In the genomic region with DNA sequence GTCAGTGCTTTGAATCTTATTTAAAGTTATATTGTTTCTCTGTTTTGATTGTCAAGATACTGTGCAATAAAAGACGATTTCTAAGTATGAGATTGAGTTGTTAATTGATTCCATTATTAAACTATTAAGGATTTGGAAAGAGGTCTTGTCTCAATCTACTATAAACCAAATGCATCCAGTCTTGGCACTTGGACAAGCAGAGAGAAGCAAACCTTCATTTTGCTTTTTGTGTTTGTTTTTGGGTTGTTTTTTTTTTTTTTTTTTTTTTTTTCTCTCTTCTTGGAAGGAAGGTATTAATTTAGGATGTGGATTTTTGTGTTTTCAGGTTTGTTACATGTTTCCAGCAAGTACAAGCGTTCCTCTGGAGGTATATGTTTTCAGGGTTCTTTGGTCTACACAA, we compare ENCODE assay signal across 8 cellular contexts. TPM values are rescaled to one million over a fixed set of nuclear protein-coding genes. Genes with fewer than 3 reads are reported as not detected.
DNase-seq lines count a peak whose midpoint lies in the region; ATAC-seq and TF ChIP-seq lines count a peak whose summit lies in the region.
"Had no signal": no experiment of that assay in that cellular context is flagged by ENCODE, and none has a peak within 500 bp of the region (broad histone marks: within the 10 kb centered on the region; RNA-seq: fewer than 3 reads in every experiment).

No MANE protein-coding gene starts in this region.

- H3K4me3 ChIP-seq in GM23338 (peak overlapping the region; percentile 84), foreskin fibroblast (ENCODE audit: low read depth in 1 of 2, low read length in 2 of 2) (peak overlapping the region; percentile 75 to 88), spleen (peak overlapping the region in 6 of 8 donors; percentile 63 to 86 (median 77))

- H2AFZ ChIP-seq in GM23338, result no peak overlapping the region

- 76 to 85% (median 80%) methylated on average over 2 of the region's 2 CpGs for WGBS in spleen, 5 donors

- H3K79me2 ChIP-seq in GM23338 (replicated peaks; ENCODE audit: insufficient read depth), result no peaks in the 10 kb centered on the region

- CTCF ChIA-PET in activated B cell treated with CpG ODN at 0.5 μM for 24 hours (lab: Charles Lee), result interaction anchor here (1.0 to 8.2 kb wide), 5 partner anchors 9 to 283 kb away, joined by 3 to 86 read pairs (median 5); no protein-coding TSS in a partner anchor

- H3K9me3 ChIP-seq in spleen, result no peaks in the 10 kb centered on the region

- TF ChIP-seq CTCF in GM23338 (conservative IDR thresholded peaks at IDR 0.05; ENCODE audit: low read depth in 2 of 2) (no peak), activated B cell treated with CpG ODN at 0.5 μM for 24 hours (IDR thresholded peaks at IDR 0.05) (no peak), foreskin fibroblast (IDR thresholded peaks at IDR 0.05; ENCODE audit: low read depth, low read length) (no peak), spleen (IDR thresholded peaks at IDR 0.05 in 8 of 11, conservative IDR thresholded peaks at IDR 0.05 in 3 of 11) (no peak)

- H3K4me3 Mint-ChIP-seq in GM23338, result peak overlapping the region; percentile 73; the same call in 2 of the 3 replicates
- peak overlapping the region; percentile 92 for H3K4me3 Mint-ChIP-seq in activated B cell treated with CpG ODN at 0.5 μM for 24 hours

- H3K4me1 Mint-ChIP-seq in GM23338 (peaks cover 15% of the 10 kb centered on the region), activated B cell treated with CpG ODN at 0.5 μM for 24 hours (peaks cover 58% of the 10 kb centered on the region)

- no peak overlapping the region for H3K27ac ChIP-seq in GM23338 (ENCODE audit: low read depth)
- peak overlapping the region in 1 of 8 donors; percentile 27 for H3K27ac ChIP-seq in spleen

- DNase-seq in GM23338 (ENCODE audit: low spot score) (no peak), activated B cell treated with CpG ODN at 0.5 μM for 24 hours (no peak), foreskin fibroblast (no peak), spleen (no peak), NCI-H1092 (lab: John Stamatoyannopoulos, UW) (no peak), globus pallidus (ENCODE audit: low spot score) (no peak)
- DNase-seq: SW 1271 had no signal

- H3K36me3 Mint-ChIP-seq in GM23338 (ENCODE audit: low read depth), result peaks cover 2% of the 10 kb centered on the region; the same call in 1 of the 3 replicates
- peaks cover 8% of the 10 kb centered on the region for H3K36me3 Mint-ChIP-seq in activated B cell treated with CpG ODN at 0.5 μM for 24 hours (ENCODE audit: low read depth)

- peaks cover 65% of the 10 kb centered on the region for H3K27me3 ChIP-seq in GM23338 (ENCODE audit: insufficient read depth)
- peaks cover 0 to 11% (median 0%) of the 10 kb centered on the region in 7 donors for H3K27me3 ChIP-seq in spleen (replicated peaks in 1 of 7)

- TF ChIP-seq POLR2A in spleen (IDR thresholded peaks at IDR 0.05), result no peak

- H3K4me1 ChIP-seq in GM23338 (ENCODE audit: insufficient read depth), result peaks cover 13% of the 10 kb centered on the region
- peaks cover 13 to 61% (median 42%) of the 10 kb centered on the region in 6 donors for H3K4me1 ChIP-seq in spleen

- ATAC-seq in GM23338, result no peak
- no peak for ATAC-seq in activated B cell treated with CpG ODN at 0.5 μM for 24 hours (ENCODE audit: low read depth)
- ATAC-seq in HG03025 (IDR thresholded peaks at IDR 0.05; ENCODE audit: low FRiP score, unreplicated experiment), result no peak

- no peaks in the 10 kb centered on the region for H3K9me2 ChIP-seq in GM23338 (ENCODE audit: insufficient read depth)

- H3K36me3 ChIP-seq in GM23338 (ENCODE audit: insufficient read depth) (no peaks in the 10 kb centered on the region), spleen (peaks cover 0 to 7% (median 0%) of the 10 kb centered on the region in 6 donors)

- peaks cover 51% of the 10 kb centered on the region for H3K27me3 Mint-ChIP-seq in GM23338 (ENCODE audit: insufficient read depth, low read depth, poor library complexity)
- peaks cover 2% of the 10 kb centered on the region for H3K27me3 Mint-ChIP-seq in activated B cell treated with CpG ODN at 0.5 μM for 24 hours

- intact Hi-C loops in activated B cell treated with CpG ODN at 0.5 μM for 24 hours (cut with micrococcal nuclease), result loop anchor here (2.0 kb wide), 1 partner anchor 14 kb away; no protein-coding TSS in a partner anchor
- intact Hi-C loops in spleen (cut with DNase I; ENCODE audit: low total_unique reads), result no loop called here

- peak overlapping the region; percentile 93 for H3K4me2 ChIP-seq in GM23338

- 0 out of 2 replicates have a peak, but pooled peaks cover 2% of the 10 kb centered on the region for H3F3A ChIP-seq in GM23338 (replicated peaks; ENCODE audit: low read depth)

- no peaks in the 10 kb centered on the region; the same call in 2 of the 3 replicates for H3K9me3 Mint-ChIP-seq in GM23338
- no peaks in the 10 kb centered on the region for H3K9me3 Mint-ChIP-seq in activated B cell treated with CpG ODN at 0.5 μM for 24 hours

- no peaks in the 10 kb centered on the region for H4K20me1 ChIP-seq in GM23338 (replicated peaks; ENCODE audit: insufficient read depth)

- H3K27ac Mint-ChIP-seq in GM23338, result no peak overlapping the region
- peak overlapping the region; percentile 83 for H3K27ac Mint-ChIP-seq in activated B cell treated with CpG ODN at 0.5 μM for 24 hours

- POLR2A ChIA-PET in activated B cell treated with CpG ODN at 0.5 μM for 24 hours (lab: Charles Lee), result interaction anchor here (0.8 to 6.7 kb wide), 13 partner anchors 8 to 283 kb away, joined by 3 to 211 read pairs (median 8); no protein-coding TSS in a partner anchor

TF ChIP-seq in GM23338, 12 proteins besides CTCF, POLR2A, EP300 and RAD21 (continues in another document):
- no peak for TF ChIP-seq ZNF331 (CRISPR knock-in tag; IDR thresholded peaks at IDR 0.05; ENCODE audit: low read depth)
- TF ChIP-seq, protein P1, sequence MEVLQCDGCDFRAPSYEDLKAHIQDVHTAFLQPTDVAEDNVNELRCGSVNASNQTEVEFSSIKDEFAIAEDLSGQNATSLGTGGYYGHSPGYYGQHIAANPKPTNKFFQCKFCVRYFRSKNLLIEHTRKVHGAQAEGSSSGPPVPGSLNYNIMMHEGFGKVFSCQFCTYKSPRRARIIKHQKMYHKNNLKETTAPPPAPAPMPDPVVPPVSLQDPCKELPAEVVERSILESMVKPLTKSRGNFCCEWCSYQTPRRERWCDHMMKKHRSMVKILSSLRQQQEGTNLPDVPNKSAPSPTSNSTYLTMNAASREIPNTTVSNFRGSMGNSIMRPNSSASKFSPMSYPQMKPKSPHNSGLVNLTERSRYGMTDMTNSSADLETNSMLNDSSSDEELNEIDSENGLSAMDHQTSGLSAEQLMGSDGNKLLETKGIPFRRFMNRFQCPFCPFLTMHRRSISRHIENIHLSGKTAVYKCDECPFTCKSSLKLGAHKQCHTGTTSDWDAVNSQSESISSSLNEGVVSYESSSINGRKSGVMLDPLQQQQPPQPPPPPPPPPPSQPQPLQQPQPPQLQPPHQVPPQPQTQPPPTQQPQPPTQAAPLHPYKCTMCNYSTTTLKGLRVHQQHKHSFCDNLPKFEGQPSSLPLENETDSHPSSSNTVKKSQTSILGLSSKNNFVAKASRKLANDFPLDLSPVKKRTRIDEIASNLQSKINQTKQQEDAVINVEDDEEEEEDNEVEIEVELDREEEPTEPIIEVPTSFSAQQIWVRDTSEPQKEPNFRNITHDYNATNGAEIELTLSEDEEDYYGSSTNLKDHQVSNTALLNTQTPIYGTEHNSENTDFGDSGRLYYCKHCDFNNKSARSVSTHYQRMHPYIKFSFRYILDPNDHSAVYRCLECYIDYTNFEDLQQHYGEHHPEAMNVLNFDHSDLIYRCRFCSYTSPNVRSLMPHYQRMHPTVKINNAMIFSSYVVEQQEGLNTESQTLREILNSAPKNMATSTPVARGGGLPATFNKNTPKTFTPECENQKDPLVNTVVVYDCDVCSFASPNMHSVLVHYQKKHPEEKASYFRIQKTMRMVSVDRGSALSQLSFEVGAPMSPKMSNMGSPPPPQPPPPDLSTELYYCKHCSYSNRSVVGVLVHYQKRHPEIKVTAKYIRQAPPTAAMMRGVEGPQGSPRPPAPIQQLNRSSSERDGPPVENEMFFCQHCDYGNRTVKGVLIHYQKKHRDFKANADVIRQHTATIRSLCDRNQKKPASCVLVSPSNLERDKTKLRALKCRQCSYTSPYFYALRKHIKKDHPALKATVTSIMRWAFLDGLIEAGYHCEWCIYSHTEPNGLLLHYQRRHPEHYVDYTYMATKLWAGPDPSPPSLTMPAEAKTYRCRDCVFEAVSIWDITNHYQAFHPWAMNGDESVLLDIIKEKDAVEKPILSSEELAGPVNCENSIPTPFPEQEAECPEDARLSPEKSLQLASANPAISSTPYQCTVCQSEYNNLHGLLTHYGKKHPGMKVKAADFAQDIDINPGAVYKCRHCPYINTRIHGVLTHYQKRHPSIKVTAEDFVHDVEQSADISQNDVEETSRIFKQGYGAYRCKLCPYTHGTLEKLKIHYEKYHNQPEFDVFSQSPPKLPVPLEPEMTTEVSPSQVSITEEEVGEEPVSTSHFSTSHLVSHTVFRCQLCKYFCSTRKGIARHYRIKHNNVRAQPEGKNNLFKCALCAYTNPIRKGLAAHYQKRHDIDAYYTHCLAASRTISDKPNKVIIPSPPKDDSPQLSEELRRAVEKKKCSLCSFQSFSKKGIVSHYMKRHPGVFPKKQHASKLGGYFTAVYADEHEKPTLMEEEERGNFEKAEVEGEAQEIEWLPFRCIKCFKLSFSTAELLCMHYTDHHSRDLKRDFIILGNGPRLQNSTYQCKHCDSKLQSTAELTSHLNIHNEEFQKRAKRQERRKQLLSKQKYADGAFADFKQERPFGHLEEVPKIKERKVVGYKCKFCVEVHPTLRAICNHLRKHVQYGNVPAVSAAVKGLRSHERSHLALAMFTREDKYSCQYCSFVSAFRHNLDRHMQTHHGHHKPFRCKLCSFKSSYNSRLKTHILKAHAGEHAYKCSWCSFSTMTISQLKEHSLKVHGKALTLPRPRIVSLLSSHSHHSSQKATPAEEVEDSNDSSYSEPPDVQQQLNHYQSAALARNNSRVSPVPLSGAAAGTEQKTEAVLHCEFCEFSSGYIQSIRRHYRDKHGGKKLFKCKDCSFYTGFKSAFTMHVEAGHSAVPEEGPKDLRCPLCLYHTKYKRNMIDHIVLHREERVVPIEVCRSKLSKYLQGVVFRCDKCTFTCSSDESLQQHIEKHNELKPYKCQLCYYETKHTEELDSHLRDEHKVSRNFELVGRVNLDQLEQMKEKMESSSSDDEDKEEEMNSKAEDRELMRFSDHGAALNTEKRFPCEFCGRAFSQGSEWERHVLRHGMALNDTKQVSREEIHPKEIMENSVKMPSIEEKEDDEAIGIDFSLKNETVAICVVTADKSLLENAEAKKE (CRISPR knock-in tag; IDR thresholded peaks at IDR 0.05), result no peak

RNA-seq across cellular contexts. Expression of a gene that starts 1.6 kb away (rescaled TPM):
- 0.94 and 2.7 TPM in 2 replicates for total RNA-seq in GM23338 (2014; rRNA removed; shearing (Covaris generic))
- 0.82 and 1.2 TPM in 2 replicates for polyA plus RNA-seq in GM23338 (2016; fragmentation: Nextera tagmentation; extraction: Ambion mirVana)
- total RNA-seq in activated B cell treated with CpG ODN at 0.5 μM for 24 hours, result 44.2 and 53.8 TPM in 2 replicates
- total RNA-seq in spleen, result 10 to 100 TPM; 15.9 to 43.6 (median 27.0) TPM
- polyA plus RNA-seq in spleen, result 1 to 10 TPM; 2.5 to 4.0 (median 3.9) TPM

RNA-seq across cellular contexts. Expression of a gene that starts 42.1 kb away (rescaled TPM):
- 44.3 and 46.3 TPM in 2 replicates for total RNA-seq in GM23338 (2014; rRNA removed; shearing (Covaris generic))
- polyA plus RNA-seq in GM23338 (2016; fragmentation: Nextera tagmentation; extraction: Ambion mirVana) (27.4 and 29.3 TPM in 2 replicates), spleen (1 to 10 TPM; 4.6 to 9.5 (median 7.8) TPM)
- total RNA-seq in activated B cell treated with CpG ODN at 0.5 μM for 24 hours (20.2 and 20.8 TPM in 2 replicates), spleen (10 to 100 TPM; 21.0 to 57.8 (median 29.1) TPM)
